ENCODE assay signal across 12 cellular contexts in genomic region chrX:111164728-111165127, GRCh38.
DNase-seq lines count a peak whose midpoint lies in the region; ATAC-seq and TF ChIP-seq lines count a peak whose summit lies in the region.
"Had no signal": no experiment of that assay in that cellular context is flagged by ENCODE, and none has a peak within 500 bp of the region (broad histone marks: within the 10 kb centered on the region; RNA-seq: fewer than 3 reads in every experiment).

No MANE protein-coding gene starts in this region.

- no peaks in the 10 kb centered on the region for H3K27me3 Mint-ChIP-seq in CD4-positive, alpha-beta memory T cell

- H3K36me3 ChIP-seq in cardiac muscle cell (no peaks in the 10 kb centered on the region), thoracic aorta (no peaks in the 10 kb centered on the region), esophagus squamous epithelium (no peaks in the 10 kb centered on the region)
- H3K36me3 ChIP-seq in CD4-positive, alpha-beta memory T cell (ENCODE audit: insufficient read depth, low read length) = no peaks in the 10 kb centered on the region
- H3K36me3 ChIP-seq: tibial nerve had no signal

- TF ChIP-seq CTCF in cardiac muscle cell (IDR thresholded peaks at IDR 0.05; ENCODE audit: low read depth, low read length) (peak; percentile 22), epithelial cell of proximal tubule (conservative IDR thresholded peaks at IDR 0.05; ENCODE audit: low read depth, low read length) (peak; percentile 55), thoracic aorta (IDR thresholded peaks at IDR 0.05) (peak; percentile 31), esophagus squamous epithelium (IDR thresholded peaks at IDR 0.05) (peak in 2 of 6 experiments; percentile 7 to 38)

- H3K9me3 Mint-ChIP-seq in CD4-positive, alpha-beta memory T cell = no peaks in the 10 kb centered on the region
- H3K9me3 Mint-ChIP-seq: memory B cell had no signal

- H3K27ac Mint-ChIP-seq in CD4-positive, alpha-beta memory T cell = no peak overlapping the region
- H3K27ac Mint-ChIP-seq: memory B cell had no signal

- H3K4me3 ChIP-seq in cardiac muscle cell (no peak overlapping the region), epithelial cell of proximal tubule (ENCODE audit: low read depth, low read length) (no peak overlapping the region), thoracic aorta (no peak overlapping the region), esophagus squamous epithelium (no peak overlapping the region)
- H3K4me3 ChIP-seq in CD4-positive, alpha-beta memory T cell (ENCODE audit: low read length in 2 of 2) = no peak overlapping the region
- H3K4me3 ChIP-seq: tibial nerve had no signal

- intact Hi-C loops in Right ventricle myocardium inferior (cut with DNase I) (loop anchor here (5.0 kb wide), 1 partner anchor 278 kb away; no protein-coding TSS in a partner anchor), esophagus squamous epithelium (cut with DNase I) (no loop called here)
- intact Hi-C loops in CD4-positive, alpha-beta memory T cell (cut with micrococcal nuclease) = no loop called here

- no peak for TF ChIP-seq POLR2A in esophagus squamous epithelium (IDR thresholded peaks at IDR 0.05)

- H3K9me3 ChIP-seq in cardiac muscle cell (ENCODE audit: low read depth) (no peaks in the 10 kb centered on the region), thoracic aorta (no peaks in the 10 kb centered on the region), esophagus squamous epithelium (no peaks in the 10 kb centered on the region)
- no peaks in the 10 kb centered on the region for H3K9me3 ChIP-seq in CD4-positive, alpha-beta memory T cell (ENCODE audit: control insufficient read depth in 1 of 2, low read length in 2 of 2)

- no peaks in the 10 kb centered on the region for H3K4me1 Mint-ChIP-seq in CD4-positive, alpha-beta memory T cell

- H3K36me3 Mint-ChIP-seq in CD4-positive, alpha-beta memory T cell = no peaks in the 10 kb centered on the region
- H3K36me3 Mint-ChIP-seq: memory B cell had no signal

- H3K27ac ChIP-seq in cardiac muscle cell (no peak overlapping the region), thoracic aorta (no peak overlapping the region), esophagus squamous epithelium (no peak overlapping the region)
- H3K27ac ChIP-seq in CD4-positive, alpha-beta memory T cell (ENCODE audit: low read depth, low read length) = no peak overlapping the region
- H3K27ac ChIP-seq: RWPE1, tibial nerve had no signal

- H3K27me3 ChIP-seq in cardiac muscle cell (no peaks in the 10 kb centered on the region), thoracic aorta (replicated peaks; ENCODE audit: insufficient read depth) (no peaks in the 10 kb centered on the region), esophagus squamous epithelium (no peaks in the 10 kb centered on the region)
- no peaks in the 10 kb centered on the region for H3K27me3 ChIP-seq in CD4-positive, alpha-beta memory T cell (ENCODE audit: insufficient read depth, low read length)

- no peak overlapping the region for H3K4me3 Mint-ChIP-seq in CD4-positive, alpha-beta memory T cell
- H3K4me3 Mint-ChIP-seq: memory B cell had no signal

- DNase-seq in cardiac muscle cell (ENCODE audit: low read depth in 1 of 2, low spot score in 1 of 2) (peak; percentile 3 to 27), Right ventricle myocardium inferior (ENCODE audit: missing footprints) (no peak), NOMO-1 treated with DMSO at 0.1 percent for 48 hours (lab: John Stamatoyannopoulos, UW; ENCODE audit: unreplicated experiment) (peak; percentile 7), epithelial cell of proximal tubule (ENCODE audit: low read depth) (no peak), thoracic aorta (ENCODE audit: low spot score) (no peak), esophagus squamous epithelium (lab: John Stamatoyannopoulos, UW) (no peak)
- DNase-seq in CD4-positive, alpha-beta memory T cell = no peak
- DNase-seq: COR-L47 had no signal

- ATAC-seq in Right ventricle myocardium inferior = no peak
- no peak for ATAC-seq in thoracic aorta (ENCODE audit: insufficient number of reproducible peaks, low FRiP score, low read depth)
- no peak for ATAC-seq in GM18511 (IDR thresholded peaks at IDR 0.05; ENCODE audit: unreplicated experiment)

- 27 to 47% methylated on average over 3 of the region's 3 CpGs for WGBS in esophagus squamous epithelium, 2 donors

- no peaks in the 10 kb centered on the region for H3K4me1 ChIP-seq in cardiac muscle cell (ENCODE audit: low read depth)
- no peaks in the 10 kb centered on the region for H3K4me1 ChIP-seq in thoracic aorta (ENCODE audit: control insufficient read depth in 1 of 2, low read depth in 2 of 2)
- H3K4me1 ChIP-seq in esophagus squamous epithelium = no peaks in the 10 kb centered on the region
- no peaks in the 10 kb centered on the region for H3K4me1 ChIP-seq in CD4-positive, alpha-beta memory T cell (ENCODE audit: insufficient read depth, low read length)
- H3K4me1 ChIP-seq: tibial nerve had no signal

- CTCF ChIA-PET in CD4-positive, alpha-beta memory T cell (lab: Charles Lee; ENCODE audit: partially characterized antibody) = no interaction called here

- POLR2A ChIA-PET in CD4-positive, alpha-beta memory T cell (lab: Charles Lee; ENCODE audit: partially characterized antibody) = no interaction called here

Comparison
In these comparisons a context has a peak if more than half of its experiments do, and no peak if none do; other contexts are left out.
1. DNase-seq: peak in cardiac muscle cell (2 of 2) and NOMO-1 treated with DMSO at 0.1 percent for 48 hours (single experiment); none in Right ventricle myocardium inferior (single experiment), epithelial cell of proximal tubule (single experiment), thoracic aorta (single experiment), esophagus squamous epithelium (single experiment) and CD4-positive, alpha-beta memory T cell (0 of 5).